ENCODE assay signal across 24 cellular contexts in genomic region chr1:87089823-87090222, GRCh38.
"Had no signal": no experiment of that assay in that cellular context is flagged by ENCODE, and none has a peak within 500 bp of the region (broad histone marks: within the 10 kb centered on the region; RNA-seq: fewer than 3 reads in every experiment).

No MANE protein-coding gene starts in this region.

- H3K27me3 ChIP-seq: dorsolateral prefrontal cortex, esophagus squamous epithelium, gastroesophageal sphincter, sigmoid colon, transverse colon had no signal

- H3K27ac ChIP-seq: dorsolateral prefrontal cortex, esophagus squamous epithelium, gastroesophageal sphincter, left ventricle myocardium inferior, lower lobe of right lung, sigmoid colon, skin epidermis, thoracic aorta, transverse colon had no signal

- H3K27ac Mint-ChIP-seq: effector memory CD8-positive, alpha-beta T cell; nephron progenitor cell; stimulated activated naive B cell treated with anti-CD40 and anti-IgM and Interleukin-4, amounts not matched to agents 10 μg/mL and 1 μg/mL and 100 μg/mL, for 72 hours; stimulated activated naive CD8-positive, alpha-beta T cell treated with anti-CD3 and anti-CD28 coated beads, Interleukin-15, amount 100 ng/mL, for 72 hours had no signal

- H3K4me3 ChIP-seq: dorsolateral prefrontal cortex, esophagus squamous epithelium, gastroesophageal sphincter, left ventricle myocardium inferior, lower lobe of right lung, sigmoid colon, skin epidermis, thoracic aorta, transverse colon had no signal

- H3K9me3 Mint-ChIP-seq: effector memory CD8-positive, alpha-beta T cell; naive thymus-derived CD4-positive, alpha-beta T cell; nephron progenitor cell; stimulated activated naive B cell treated with anti-CD40 and anti-IgM and Interleukin-4, amounts not matched to agents 10 μg/mL and 1 μg/mL and 100 μg/mL, for 72 hours; stimulated activated naive CD8-positive, alpha-beta T cell treated with anti-CD3 and anti-CD28 coated beads, Interleukin-15, amount 100 ng/mL, for 72 hours had no signal

- H3K36me3 ChIP-seq: esophagus squamous epithelium, gastroesophageal sphincter, left ventricle myocardium inferior, lower lobe of right lung, sigmoid colon, thoracic aorta, transverse colon had no signal

- H3K4me1 ChIP-seq: esophagus squamous epithelium, gastroesophageal sphincter, lower lobe of right lung, sigmoid colon, transverse colon had no signal

- ATAC-seq: effector memory CD8-positive, alpha-beta T cell; gastroesophageal sphincter; left cardiac atrium; lower lobe of right lung; naive thymus-derived CD4-positive, alpha-beta T cell; stimulated activated naive B cell treated with anti-CD40 and anti-IgM and Interleukin-4, amounts not matched to agents 10 μg/mL and 1 μg/mL and 100 μg/mL, for 72 hours; stimulated activated naive CD8-positive, alpha-beta T cell treated with anti-CD3 and anti-CD28 coated beads, Interleukin-15, amount 100 ng/mL, for 72 hours had no signal

- H3K4me3 Mint-ChIP-seq: effector memory CD8-positive, alpha-beta T cell; naive thymus-derived CD4-positive, alpha-beta T cell; nephron progenitor cell; stimulated activated naive B cell treated with anti-CD40 and anti-IgM and Interleukin-4, amounts not matched to agents 10 μg/mL and 1 μg/mL and 100 μg/mL, for 72 hours; stimulated activated naive CD8-positive, alpha-beta T cell treated with anti-CD3 and anti-CD28 coated beads, Interleukin-15, amount 100 ng/mL, for 72 hours had no signal

- H3K27me3 Mint-ChIP-seq: effector memory CD8-positive, alpha-beta T cell; naive thymus-derived CD4-positive, alpha-beta T cell; stimulated activated naive B cell treated with anti-CD40 and anti-IgM and Interleukin-4, amounts not matched to agents 10 μg/mL and 1 μg/mL and 100 μg/mL, for 72 hours; stimulated activated naive CD8-positive, alpha-beta T cell treated with anti-CD3 and anti-CD28 coated beads, Interleukin-15, amount 100 ng/mL, for 72 hours had no signal

- DNase-seq: cortex of kidney; dorsolateral prefrontal cortex; effector memory CD8-positive, alpha-beta T cell; esophagus squamous epithelium; foreskin fibroblast; glutamatergic neuron; kidney; left cardiac atrium; left ventricle myocardium inferior; lower lobe of right lung; mesenchymal stem cell; naive thymus-derived CD4-positive, alpha-beta T cell; nephron progenitor cell; posterior cingulate gyrus; sigmoid colon; stimulated activated CD4-positive, alpha-beta T cell treated with anti-CD3 and anti-CD28 coated beads, Interleukin-2, amount 100 ng/mL, for 24 hours; stimulated activated CD4-positive, alpha-beta T cell treated with anti-CD3 and anti-CD28 coated beads, Interleukin-4, amount 100 ng/mL, for 4 hours; stimulated activated naive B cell treated with anti-CD40 and anti-IgM and Interleukin-4, amounts not matched to agents 10 μg/mL and 1 μg/mL and 100 μg/mL, for 72 hours; stimulated activated naive CD8-positive, alpha-beta T cell treated with anti-CD3 and anti-CD28 coated beads, Interleukin-15, amount 100 ng/mL, for 72 hours; substantia nigra; transverse colon had no signal

- H3K4me1 Mint-ChIP-seq: nephron progenitor cell had no signal

- H3K9me3 ChIP-seq: esophagus squamous epithelium, gastroesophageal sphincter, left ventricle myocardium inferior, lower lobe of right lung, sigmoid colon, thoracic aorta, transverse colon had no signal
